1 cellular context compared by ENCODE assay signal in the genomic region with DNA sequence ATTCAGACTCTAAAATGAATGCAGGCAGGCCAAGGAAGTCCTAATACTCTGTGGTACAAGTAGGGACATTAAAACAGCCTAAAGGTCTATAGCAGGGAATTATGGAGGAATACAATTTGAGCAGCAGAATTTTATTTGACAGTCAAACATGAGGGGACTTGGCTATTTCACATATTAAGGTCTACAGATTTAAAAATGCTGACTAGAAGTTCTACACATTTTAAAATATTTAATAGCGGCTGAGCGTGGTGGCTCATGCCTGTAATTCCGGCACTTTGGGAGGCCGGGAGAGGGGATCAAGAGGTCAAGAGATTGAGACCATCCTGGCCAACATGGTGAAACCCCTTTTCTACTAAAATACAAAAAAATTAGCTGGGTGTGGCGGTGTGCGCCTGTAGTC.
TF ChIP-seq lines count a peak whose summit lies in the region.

No MANE protein-coding gene starts in this region.

TF ChIP-seq in K562, 482 proteins besides CTCF, POLR2A, EP300 and RAD21:
- TF ChIP-seq RFX7 (CRISPR knock-in tag; IDR thresholded peaks at IDR 0.05) (no peak), PHF8 (IDR thresholded peaks at IDR 0.05; ENCODE audit: borderline replicate concordance, low read length) (no peak), KLF16 (IDR thresholded peaks at IDR 0.05) (no peak), C11orf30 (IDR thresholded peaks at IDR 0.05; ENCODE audit: low read depth) (peak; percentile 56), SOX6 (IDR thresholded peaks at IDR 0.05) (no peak), ZNF282 (CRISPR knock-in tag; IDR thresholded peaks at IDR 0.05) (no peak), FOXM1 (IDR thresholded peaks at IDR 0.05; ENCODE audit: low read depth) (no peak), FOXM1 (CRISPR knock-in tag; IDR thresholded peaks at IDR 0.05; ENCODE audit: low read depth) (no peak), ILK (tag; IDR thresholded peaks at IDR 0.05; ENCODE audit: borderline replicate concordance, low read depth) (no peak), ZNF316 (IDR thresholded peaks at IDR 0.05) (peak; percentile 67), KDM5B (IDR thresholded peaks at IDR 0.05; ENCODE audit: insufficient replicate concordance, low read depth, low read length) (no peak), TBL1XR1 (IDR thresholded peaks at IDR 0.05; ENCODE audit: low read length in 2 of 2) (no peak), HNRNPH1 (optimal IDR thresholded peaks at IDR 0.05; ENCODE audit: low read depth, low read length) (no peak)
- TF ChIP-seq, protein P1, sequence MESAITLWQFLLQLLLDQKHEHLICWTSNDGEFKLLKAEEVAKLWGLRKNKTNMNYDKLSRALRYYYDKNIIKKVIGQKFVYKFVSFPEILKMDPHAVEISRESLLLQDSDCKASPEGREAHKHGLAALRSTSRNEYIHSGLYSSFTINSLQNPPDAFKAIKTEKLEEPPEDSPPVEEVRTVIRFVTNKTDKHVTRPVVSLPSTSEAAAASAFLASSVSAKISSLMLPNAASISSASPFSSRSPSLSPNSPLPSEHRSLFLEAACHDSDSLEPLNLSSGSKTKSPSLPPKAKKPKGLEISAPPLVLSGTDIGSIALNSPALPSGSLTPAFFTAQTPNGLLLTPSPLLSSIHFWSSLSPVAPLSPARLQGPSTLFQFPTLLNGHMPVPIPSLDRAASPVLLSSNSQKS (CRISPR knock-in tag; IDR thresholded peaks at IDR 0.05) = no peak
- TF ChIP-seq, protein P2, sequence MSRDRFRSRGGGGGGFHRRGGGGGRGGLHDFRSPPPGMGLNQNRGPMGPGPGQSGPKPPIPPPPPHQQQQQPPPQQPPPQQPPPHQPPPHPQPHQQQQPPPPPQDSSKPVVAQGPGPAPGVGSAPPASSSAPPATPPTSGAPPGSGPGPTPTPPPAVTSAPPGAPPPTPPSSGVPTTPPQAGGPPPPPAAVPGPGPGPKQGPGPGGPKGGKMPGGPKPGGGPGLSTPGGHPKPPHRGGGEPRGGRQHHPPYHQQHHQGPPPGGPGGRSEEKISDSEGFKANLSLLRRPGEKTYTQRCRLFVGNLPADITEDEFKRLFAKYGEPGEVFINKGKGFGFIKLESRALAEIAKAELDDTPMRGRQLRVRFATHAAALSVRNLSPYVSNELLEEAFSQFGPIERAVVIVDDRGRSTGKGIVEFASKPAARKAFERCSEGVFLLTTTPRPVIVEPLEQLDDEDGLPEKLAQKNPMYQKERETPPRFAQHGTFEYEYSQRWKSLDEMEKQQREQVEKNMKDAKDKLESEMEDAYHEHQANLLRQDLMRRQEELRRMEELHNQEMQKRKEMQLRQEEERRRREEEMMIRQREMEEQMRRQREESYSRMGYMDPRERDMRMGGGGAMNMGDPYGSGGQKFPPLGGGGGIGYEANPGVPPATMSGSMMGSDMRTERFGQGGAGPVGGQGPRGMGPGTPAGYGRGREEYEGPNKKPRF (IDR thresholded peaks at IDR 0.05; ENCODE audit: low read depth, low read length) = no peak
- TF ChIP-seq, protein P3, sequence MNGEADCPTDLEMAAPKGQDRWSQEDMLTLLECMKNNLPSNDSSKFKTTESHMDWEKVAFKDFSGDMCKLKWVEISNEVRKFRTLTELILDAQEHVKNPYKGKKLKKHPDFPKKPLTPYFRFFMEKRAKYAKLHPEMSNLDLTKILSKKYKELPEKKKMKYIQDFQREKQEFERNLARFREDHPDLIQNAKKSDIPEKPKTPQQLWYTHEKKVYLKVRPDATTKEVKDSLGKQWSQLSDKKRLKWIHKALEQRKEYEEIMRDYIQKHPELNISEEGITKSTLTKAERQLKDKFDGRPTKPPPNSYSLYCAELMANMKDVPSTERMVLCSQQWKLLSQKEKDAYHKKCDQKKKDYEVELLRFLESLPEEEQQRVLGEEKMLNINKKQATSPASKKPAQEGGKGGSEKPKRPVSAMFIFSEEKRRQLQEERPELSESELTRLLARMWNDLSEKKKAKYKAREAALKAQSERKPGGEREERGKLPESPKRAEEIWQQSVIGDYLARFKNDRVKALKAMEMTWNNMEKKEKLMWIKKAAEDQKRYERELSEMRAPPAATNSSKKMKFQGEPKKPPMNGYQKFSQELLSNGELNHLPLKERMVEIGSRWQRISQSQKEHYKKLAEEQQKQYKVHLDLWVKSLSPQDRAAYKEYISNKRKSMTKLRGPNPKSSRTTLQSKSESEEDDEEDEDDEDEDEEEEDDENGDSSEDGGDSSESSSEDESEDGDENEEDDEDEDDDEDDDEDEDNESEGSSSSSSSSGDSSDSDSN (IDR thresholded peaks at IDR 0.05; ENCODE audit: borderline replicate concordance in 1 of 2, low read depth in 2 of 2, low read length in 2 of 2) = no peak
